Comparison of ENCODE assay signal across 1 cellular context in the genomic region with DNA sequence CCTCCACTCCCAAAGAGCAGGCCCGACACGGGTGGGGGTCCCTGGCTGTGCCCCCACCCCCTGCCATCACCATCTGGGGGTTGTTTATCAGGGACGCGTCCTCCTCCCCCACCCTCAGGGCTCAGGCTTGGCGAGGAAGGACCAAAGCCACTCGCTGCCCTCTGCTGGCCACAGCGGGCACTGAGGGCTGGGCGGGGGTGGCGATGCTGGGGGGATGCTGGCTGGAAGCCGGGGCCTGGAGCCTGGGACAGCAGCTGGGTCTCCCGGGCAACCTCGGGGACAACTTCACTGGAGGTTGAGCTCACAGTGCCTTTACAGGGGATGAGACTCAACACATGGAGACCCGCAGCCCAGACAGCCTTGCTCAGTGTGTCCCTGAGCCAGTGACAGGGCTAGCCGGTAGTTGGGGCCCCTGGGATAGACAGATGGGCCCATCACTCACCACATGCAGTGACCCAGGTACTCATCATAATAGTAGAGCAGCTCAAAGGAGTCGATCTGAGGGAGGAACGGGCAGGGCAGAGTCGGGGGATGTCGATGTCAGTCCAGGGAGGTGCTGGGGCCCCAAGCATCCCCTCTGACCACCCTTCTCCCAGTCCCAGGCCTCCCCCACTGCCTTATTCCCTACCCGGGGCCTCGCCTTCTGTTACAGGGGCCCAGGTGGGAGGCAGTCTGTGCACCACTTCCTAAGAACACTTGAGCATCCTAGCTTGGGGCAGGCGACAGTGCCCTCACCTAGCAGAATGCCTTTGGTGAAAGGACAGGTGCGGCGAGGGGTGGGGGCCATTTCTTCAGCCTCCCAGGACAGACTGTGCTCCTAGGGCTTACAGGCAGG.
TF ChIP-seq lines count a peak whose summit lies in the region.

No MANE protein-coding gene starts in this region.

TF ChIP-seq in WTC11, 78 proteins besides CTCF, POLR2A, EP300 and RAD21 (continued from another document):
- TF ChIP-seq, protein P1, sequence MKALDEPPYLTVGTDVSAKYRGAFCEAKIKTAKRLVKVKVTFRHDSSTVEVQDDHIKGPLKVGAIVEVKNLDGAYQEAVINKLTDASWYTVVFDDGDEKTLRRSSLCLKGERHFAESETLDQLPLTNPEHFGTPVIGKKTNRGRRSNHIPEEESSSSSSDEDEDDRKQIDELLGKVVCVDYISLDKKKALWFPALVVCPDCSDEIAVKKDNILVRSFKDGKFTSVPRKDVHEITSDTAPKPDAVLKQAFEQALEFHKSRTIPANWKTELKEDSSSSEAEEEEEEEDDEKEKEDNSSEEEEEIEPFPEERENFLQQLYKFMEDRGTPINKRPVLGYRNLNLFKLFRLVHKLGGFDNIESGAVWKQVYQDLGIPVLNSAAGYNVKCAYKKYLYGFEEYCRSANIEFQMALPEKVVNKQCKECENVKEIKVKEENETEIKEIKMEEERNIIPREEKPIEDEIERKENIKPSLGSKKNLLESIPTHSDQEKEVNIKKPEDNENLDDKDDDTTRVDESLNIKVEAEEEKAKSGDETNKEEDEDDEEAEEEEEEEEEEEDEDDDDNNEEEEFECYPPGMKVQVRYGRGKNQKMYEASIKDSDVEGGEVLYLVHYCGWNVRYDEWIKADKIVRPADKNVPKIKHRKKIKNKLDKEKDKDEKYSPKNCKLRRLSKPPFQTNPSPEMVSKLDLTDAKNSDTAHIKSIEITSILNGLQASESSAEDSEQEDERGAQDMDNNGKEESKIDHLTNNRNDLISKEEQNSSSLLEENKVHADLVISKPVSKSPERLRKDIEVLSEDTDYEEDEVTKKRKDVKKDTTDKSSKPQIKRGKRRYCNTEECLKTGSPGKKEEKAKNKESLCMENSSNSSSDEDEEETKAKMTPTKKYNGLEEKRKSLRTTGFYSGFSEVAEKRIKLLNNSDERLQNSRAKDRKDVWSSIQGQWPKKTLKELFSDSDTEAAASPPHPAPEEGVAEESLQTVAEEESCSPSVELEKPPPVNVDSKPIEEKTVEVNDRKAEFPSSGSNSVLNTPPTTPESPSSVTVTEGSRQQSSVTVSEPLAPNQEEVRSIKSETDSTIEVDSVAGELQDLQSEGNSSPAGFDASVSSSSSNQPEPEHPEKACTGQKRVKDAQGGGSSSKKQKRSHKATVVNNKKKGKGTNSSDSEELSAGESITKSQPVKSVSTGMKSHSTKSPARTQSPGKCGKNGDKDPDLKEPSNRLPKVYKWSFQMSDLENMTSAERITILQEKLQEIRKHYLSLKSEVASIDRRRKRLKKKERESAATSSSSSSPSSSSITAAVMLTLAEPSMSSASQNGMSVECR (CRISPR knock-in tag; IDR thresholded peaks at IDR 0.05; ENCODE audit: borderline replicate concordance) = no peak
- TF ChIP-seq, protein P2, sequence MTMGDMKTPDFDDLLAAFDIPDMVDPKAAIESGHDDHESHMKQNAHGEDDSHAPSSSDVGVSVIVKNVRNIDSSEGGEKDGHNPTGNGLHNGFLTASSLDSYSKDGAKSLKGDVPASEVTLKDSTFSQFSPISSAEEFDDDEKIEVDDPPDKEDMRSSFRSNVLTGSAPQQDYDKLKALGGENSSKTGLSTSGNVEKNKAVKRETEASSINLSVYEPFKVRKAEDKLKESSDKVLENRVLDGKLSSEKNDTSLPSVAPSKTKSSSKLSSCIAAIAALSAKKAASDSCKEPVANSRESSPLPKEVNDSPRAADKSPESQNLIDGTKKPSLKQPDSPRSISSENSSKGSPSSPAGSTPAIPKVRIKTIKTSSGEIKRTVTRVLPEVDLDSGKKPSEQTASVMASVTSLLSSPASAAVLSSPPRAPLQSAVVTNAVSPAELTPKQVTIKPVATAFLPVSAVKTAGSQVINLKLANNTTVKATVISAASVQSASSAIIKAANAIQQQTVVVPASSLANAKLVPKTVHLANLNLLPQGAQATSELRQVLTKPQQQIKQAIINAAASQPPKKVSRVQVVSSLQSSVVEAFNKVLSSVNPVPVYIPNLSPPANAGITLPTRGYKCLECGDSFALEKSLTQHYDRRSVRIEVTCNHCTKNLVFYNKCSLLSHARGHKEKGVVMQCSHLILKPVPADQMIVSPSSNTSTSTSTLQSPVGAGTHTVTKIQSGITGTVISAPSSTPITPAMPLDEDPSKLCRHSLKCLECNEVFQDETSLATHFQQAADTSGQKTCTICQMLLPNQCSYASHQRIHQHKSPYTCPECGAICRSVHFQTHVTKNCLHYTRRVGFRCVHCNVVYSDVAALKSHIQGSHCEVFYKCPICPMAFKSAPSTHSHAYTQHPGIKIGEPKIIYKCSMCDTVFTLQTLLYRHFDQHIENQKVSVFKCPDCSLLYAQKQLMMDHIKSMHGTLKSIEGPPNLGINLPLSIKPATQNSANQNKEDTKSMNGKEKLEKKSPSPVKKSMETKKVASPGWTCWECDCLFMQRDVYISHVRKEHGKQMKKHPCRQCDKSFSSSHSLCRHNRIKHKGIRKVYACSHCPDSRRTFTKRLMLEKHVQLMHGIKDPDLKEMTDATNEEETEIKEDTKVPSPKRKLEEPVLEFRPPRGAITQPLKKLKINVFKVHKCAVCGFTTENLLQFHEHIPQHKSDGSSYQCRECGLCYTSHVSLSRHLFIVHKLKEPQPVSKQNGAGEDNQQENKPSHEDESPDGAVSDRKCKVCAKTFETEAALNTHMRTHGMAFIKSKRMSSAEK (CRISPR knock-in tag; IDR thresholded peaks at IDR 0.05; ENCODE audit: borderline replicate concordance) = no peak
- TF ChIP-seq SMAD4 (CRISPR knock-in tag; IDR thresholded peaks at IDR 0.05) = no peak
- no peak for TF ChIP-seq ESRRA (CRISPR knock-in tag; IDR thresholded peaks at IDR 0.05; ENCODE audit: borderline replicate concordance)
- TF ChIP-seq ZNF219 (CRISPR knock-in tag; IDR thresholded peaks at IDR 0.05; ENCODE audit: borderline replicate concordance) = no peak
- TF ChIP-seq TEAD1 (CRISPR knock-in tag; IDR thresholded peaks at IDR 0.05) = no peak
- TF ChIP-seq ETV6 (CRISPR knock-in tag; IDR thresholded peaks at IDR 0.05) = no peak
- no peak for TF ChIP-seq ZNF121 (CRISPR knock-in tag; IDR thresholded peaks at IDR 0.05)
- TF ChIP-seq, protein P3, sequence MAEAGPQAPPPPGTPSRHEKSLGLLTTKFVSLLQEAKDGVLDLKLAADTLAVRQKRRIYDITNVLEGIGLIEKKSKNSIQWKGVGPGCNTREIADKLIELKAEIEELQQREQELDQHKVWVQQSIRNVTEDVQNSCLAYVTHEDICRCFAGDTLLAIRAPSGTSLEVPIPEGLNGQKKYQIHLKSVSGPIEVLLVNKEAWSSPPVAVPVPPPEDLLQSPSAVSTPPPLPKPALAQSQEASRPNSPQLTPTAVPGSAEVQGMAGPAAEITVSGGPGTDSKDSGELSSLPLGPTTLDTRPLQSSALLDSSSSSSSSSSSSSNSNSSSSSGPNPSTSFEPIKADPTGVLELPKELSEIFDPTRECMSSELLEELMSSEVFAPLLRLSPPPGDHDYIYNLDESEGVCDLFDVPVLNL (CRISPR knock-in tag; IDR thresholded peaks at IDR 0.05; ENCODE audit: borderline replicate concordance, low read depth) = no peak
